In genomic region chr7:843230-843629, GRCh38 we compare ENCODE assay signal across 16 cellular contexts.
"Had no signal": no experiment of that assay in that cellular context is flagged by ENCODE, and none has a peak within 500 bp of the region (broad histone marks: within the 10 kb centered on the region; RNA-seq: fewer than 3 reads in every experiment).

No MANE protein-coding gene starts in this region.

- H3K4me3 ChIP-seq: breast epithelium, colonic mucosa, hepatocyte, skin epidermis, stomach had no signal

- FAIRE-seq: astrocyte had no signal

- ATAC-seq: left lobe of liver; natural killer cell; stimulated activated memory B cell treated with anti-CD40 and anti-IgM and Interleukin-4, amounts not matched to agents 10 μg/mL and 1 μg/mL and 100 μg/mL, for 72 hours; WTC11 had no signal

- H3K9me3 ChIP-seq: breast epithelium, colonic mucosa, stomach had no signal

- H3K27ac ChIP-seq: breast epithelium, colonic mucosa, epithelial cell of prostate, hepatocyte had no signal

- DNase-seq: activated T-cell treated with anti-CD3 and anti-CD28 coated beads, Interleukin-2, amount 50 U/mL, for 1 hour; colonic mucosa; foreskin fibroblast; immature natural killer cell; natural killer cell; stomach; T-helper 1 cell; T-helper 9 cell had no signal

- H3K36me3 ChIP-seq: breast epithelium had no signal

- H3K27me3 ChIP-seq: breast epithelium, colonic mucosa, hepatocyte, stomach had no signal

- H3K4me1 ChIP-seq: breast epithelium, colonic mucosa had no signal

- H3K4me2 ChIP-seq: hepatocyte had no signal

- H2AFZ ChIP-seq: hepatocyte had no signal
